Comparison of ENCODE assay signal across 8 cellular contexts in genomic region chr6:166999845-167000253, GRCh38. TPM values are rescaled to one million over a fixed set of nuclear protein-coding genes. Genes with fewer than 3 reads are reported as not detected.
DNase-seq lines count a peak whose midpoint lies in the region; ATAC-seq and TF ChIP-seq lines count a peak whose summit lies in the region.

No MANE protein-coding gene starts in this region.

- H3K4me3 Mint-ChIP-seq in CD4-positive, alpha-beta memory T cell, result peak overlapping the region; percentile 90 to 95 (median 94)

- H3K36me3 ChIP-seq in CD4-positive, alpha-beta memory T cell (ENCODE audit: insufficient read depth, low read length), result no peaks in the 10 kb centered on the region
- H3K36me3 ChIP-seq in mucosa of descending colon (ENCODE audit: low read depth), result peaks cover 4% of the 10 kb centered on the region

- H3K9me3 Mint-ChIP-seq in CD4-positive, alpha-beta memory T cell, result no peaks in the 10 kb centered on the region

- no peak for TF ChIP-seq CTCF in mucosa of descending colon (IDR thresholded peaks at IDR 0.05)

- peak overlapping the region; percentile 65 to 93 (median 89) for H3K27ac Mint-ChIP-seq in CD4-positive, alpha-beta memory T cell

- CTCF ChIA-PET in CD4-positive, alpha-beta memory T cell (lab: Charles Lee; ENCODE audit: partially characterized antibody), result interaction anchor here (0.8 to 5.9 kb wide), 16 partner anchors 10 to 351 kb away, joined by 3 to 40 read pairs (median 4); no protein-coding TSS in a partner anchor

- intact Hi-C loops in CD4-positive, alpha-beta memory T cell (cut with micrococcal nuclease), result loop anchor here (1.0 to 2.0 kb wide), 7 partner anchors 41 to 373 kb away; partner anchors contain the start of gene RPS6KA2
- intact Hi-C loops in mucosa of descending colon (cut with DNase I, micrococcal nuclease), result loop anchor here in 1 of 2 donors (10.0 kb wide), 1 partner anchor 145 kb away; no protein-coding TSS in a partner anchor

- peaks cover 7 to 17% of the 10 kb centered on the region in 2 donors for H3K36me3 Mint-ChIP-seq in CD4-positive, alpha-beta memory T cell

- H3K4me1 Mint-ChIP-seq in CD4-positive, alpha-beta memory T cell, result peaks cover 21 to 34% (median 29%) of the 10 kb centered on the region in 4 donors

- H3K9me3 ChIP-seq in CD4-positive, alpha-beta memory T cell (ENCODE audit: control insufficient read depth in 1 of 2, low read length in 2 of 2), result no peaks in the 10 kb centered on the region
- H3K9me3 ChIP-seq in mucosa of descending colon, result no peaks in the 10 kb centered on the region

- peak overlapping the region; percentile 85 to 95 for H3K4me3 ChIP-seq in CD4-positive, alpha-beta memory T cell (ENCODE audit: low read length in 2 of 2)
- peak overlapping the region; percentile 99 for H3K4me3 ChIP-seq in mucosa of descending colon

- ATAC-seq in mucosa of descending colon, result peak; percentile 23
- ATAC-seq in HG03432 (IDR thresholded peaks at IDR 0.05; ENCODE audit: unreplicated experiment), result no peak

- H3K27me3 ChIP-seq in CD4-positive, alpha-beta memory T cell (ENCODE audit: insufficient read depth, low read length), result no peaks in the 10 kb centered on the region

- peak overlapping the region; percentile 81 for H3K27ac ChIP-seq in CD4-positive, alpha-beta memory T cell (ENCODE audit: low read depth, low read length)

- DNase-seq in CD4-positive, alpha-beta memory T cell, result peak in 3 of 5 donors; percentile 5 to 21 (median 10)
- DNase-seq in LHCN-M2 (ENCODE audit: low read depth) (peak; percentile 7), mucosa of descending colon (peak in 1 of 3 donors; percentile 65), NCI-H510A (lab: John Stamatoyannopoulos, UW) (no peak), SW 1271 (lab: John Stamatoyannopoulos, UW) (no peak)
- DNase-seq in central memory CD4-positive, alpha-beta T cell, result peak; percentile 4
- no peak for DNase-seq in stimulated activated CD4-positive, alpha-beta T cell treated with anti-CD3 and anti-CD28 coated beads, Interleukin-4, amount 100 ng/mL, for 4 hours

- peaks cover 38% of the 10 kb centered on the region for H3K4me1 ChIP-seq in CD4-positive, alpha-beta memory T cell (ENCODE audit: insufficient read depth, low read length)
- H3K4me1 ChIP-seq in mucosa of descending colon (ENCODE audit: low read depth), result peaks cover 5% of the 10 kb centered on the region

- no peaks in the 10 kb centered on the region for H3K27me3 Mint-ChIP-seq in CD4-positive, alpha-beta memory T cell

- POLR2A ChIA-PET in CD4-positive, alpha-beta memory T cell (lab: Charles Lee; ENCODE audit: partially characterized antibody), result interaction anchor here (0.7 to 4.0 kb wide), 23 partner anchors 8 to 142 kb away, joined by 3 to 41 read pairs (median 4); partner anchors contain the start of genes CCR6 and RNASET2

RNA-seq across cellular contexts. Expression of gene CEP43, which starts 0.7 kb away (rescaled TPM):
- 10 to 100 TPM; 19.5 to 24.9 TPM for total RNA-seq in CD4-positive, alpha-beta memory T cell
- 1 to 10 TPM; 4.1 to 4.4 TPM for polyA plus RNA-seq in CD4-positive, alpha-beta memory T cell
- total RNA-seq in LHCN-M2 (2014; rRNA removed), result 24.2 and 24.7 TPM in 2 replicates
- 8.6 TPM for polyA plus RNA-seq in LHCN-M2 (2012)
- 10 to 100 TPM; 20.4 to 24.7 (median 24.2) TPM for total RNA-seq in mucosa of descending colon

RNA-seq across cellular contexts. Expression of gene RNASET2, which starts 43.5 kb away (rescaled TPM):
- 100 to 1,000 TPM; 296 to 306 TPM for total RNA-seq in CD4-positive, alpha-beta memory T cell
- 100 to 1,000 TPM; 544 to 586 TPM for polyA plus RNA-seq in CD4-positive, alpha-beta memory T cell
- total RNA-seq in LHCN-M2 (2014; rRNA removed), result 15.1 and 16.2 TPM in 2 replicates
- 10.1 TPM for polyA plus RNA-seq in LHCN-M2 (2012)
- 100 to 1,000 TPM in 2 of 3 donors, 10 to 100 TPM in 1; 60.1 to 127 (median 109) TPM for total RNA-seq in mucosa of descending colon

Comparison
In these comparisons a context has a peak if more than half of its experiments do, and no peak if none do; other contexts are left out.
1. DNase-seq: peak in CD4-positive, alpha-beta memory T cell (3 of 5), LHCN-M2 (single experiment) and central memory CD4-positive, alpha-beta T cell (single experiment); none in NCI-H510A (single experiment), stimulated activated CD4-positive, alpha-beta T cell treated with anti-CD3 and anti-CD28 coated beads, Interleukin-4, amount 100 ng/mL, for 4 hours (0 of 2) and SW 1271 (0 of 2).